ENCODE assay signal across 1 cellular context in genomic region chr2:74095629-74096028, GRCh38.
TF ChIP-seq lines count a peak whose summit lies in the region.

No MANE protein-coding gene starts in this region.

TF ChIP-seq in HepG2, 621 proteins besides CTCF, POLR2A, EP300 and RAD21:
- TF ChIP-seq ZNF256 (CRISPR knock-in tag; conservative IDR thresholded peaks at IDR 0.05): no peak
- no peak for TF ChIP-seq RBM22 (optimal IDR thresholded peaks at IDR 0.05; ENCODE audit: low read length)
- TF ChIP-seq, protein P1, sequence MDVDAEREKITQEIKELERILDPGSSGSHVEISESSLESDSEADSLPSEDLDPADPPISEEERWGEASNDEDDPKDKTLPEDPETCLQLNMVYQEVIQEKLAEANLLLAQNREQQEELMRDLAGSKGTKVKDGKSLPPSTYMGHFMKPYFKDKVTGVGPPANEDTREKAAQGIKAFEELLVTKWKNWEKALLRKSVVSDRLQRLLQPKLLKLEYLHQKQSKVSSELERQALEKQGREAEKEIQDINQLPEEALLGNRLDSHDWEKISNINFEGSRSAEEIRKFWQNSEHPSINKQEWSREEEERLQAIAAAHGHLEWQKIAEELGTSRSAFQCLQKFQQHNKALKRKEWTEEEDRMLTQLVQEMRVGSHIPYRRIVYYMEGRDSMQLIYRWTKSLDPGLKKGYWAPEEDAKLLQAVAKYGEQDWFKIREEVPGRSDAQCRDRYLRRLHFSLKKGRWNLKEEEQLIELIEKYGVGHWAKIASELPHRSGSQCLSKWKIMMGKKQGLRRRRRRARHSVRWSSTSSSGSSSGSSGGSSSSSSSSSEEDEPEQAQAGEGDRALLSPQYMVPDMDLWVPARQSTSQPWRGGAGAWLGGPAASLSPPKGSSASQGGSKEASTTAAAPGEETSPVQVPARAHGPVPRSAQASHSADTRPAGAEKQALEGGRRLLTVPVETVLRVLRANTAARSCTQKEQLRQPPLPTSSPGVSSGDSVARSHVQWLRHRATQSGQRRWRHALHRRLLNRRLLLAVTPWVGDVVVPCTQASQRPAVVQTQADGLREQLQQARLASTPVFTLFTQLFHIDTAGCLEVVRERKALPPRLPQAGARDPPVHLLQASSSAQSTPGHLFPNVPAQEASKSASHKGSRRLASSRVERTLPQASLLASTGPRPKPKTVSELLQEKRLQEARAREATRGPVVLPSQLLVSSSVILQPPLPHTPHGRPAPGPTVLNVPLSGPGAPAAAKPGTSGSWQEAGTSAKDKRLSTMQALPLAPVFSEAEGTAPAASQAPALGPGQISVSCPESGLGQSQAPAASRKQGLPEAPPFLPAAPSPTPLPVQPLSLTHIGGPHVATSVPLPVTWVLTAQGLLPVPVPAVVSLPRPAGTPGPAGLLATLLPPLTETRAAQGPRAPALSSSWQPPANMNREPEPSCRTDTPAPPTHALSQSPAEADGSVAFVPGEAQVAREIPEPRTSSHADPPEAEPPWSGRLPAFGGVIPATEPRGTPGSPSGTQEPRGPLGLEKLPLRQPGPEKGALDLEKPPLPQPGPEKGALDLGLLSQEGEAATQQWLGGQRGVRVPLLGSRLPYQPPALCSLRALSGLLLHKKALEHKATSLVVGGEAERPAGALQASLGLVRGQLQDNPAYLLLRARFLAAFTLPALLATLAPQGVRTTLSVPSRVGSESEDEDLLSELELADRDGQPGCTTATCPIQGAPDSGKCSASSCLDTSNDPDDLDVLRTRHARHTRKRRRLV (CRISPR knock-in tag; IDR thresholded peaks at IDR 0.05): no peak
- no peak for TF ChIP-seq ZNF275 (CRISPR knock-in tag; IDR thresholded peaks at IDR 0.05; ENCODE audit: borderline replicate concordance)
- TF ChIP-seq ZNF207 (IDR thresholded peaks at IDR 0.05; ENCODE audit: borderline replicate concordance): no peak
- TF ChIP-seq SPEN (CRISPR knock-in tag; IDR thresholded peaks at IDR 0.05; ENCODE audit: low read depth): no peak
- TF ChIP-seq ZNF281 (CRISPR knock-in tag; IDR thresholded peaks at IDR 0.05; ENCODE audit: borderline replicate concordance): no peak
- no peak for TF ChIP-seq HNF1A (IDR thresholded peaks at IDR 0.05; ENCODE audit: low read depth)
- no peak for TF ChIP-seq HNF1A (CRISPR knock-in tag; IDR thresholded peaks at IDR 0.05; ENCODE audit: borderline replicate concordance)
- no peak for TF ChIP-seq KLF13 (CRISPR knock-in tag; IDR thresholded peaks at IDR 0.05)
- no peak for TF ChIP-seq FOXK2 (IDR thresholded peaks at IDR 0.05)
- no peak for TF ChIP-seq PHF8 (CRISPR knock-in tag; IDR thresholded peaks at IDR 0.05)
- TF ChIP-seq ZNF142 (CRISPR knock-in tag; IDR thresholded peaks at IDR 0.05): no peak
- TF ChIP-seq NFYC (CRISPR knock-in tag; IDR thresholded peaks at IDR 0.05): no peak
- no peak for TF ChIP-seq CC2D1A (CRISPR knock-in tag; IDR thresholded peaks at IDR 0.05)
- TF ChIP-seq ZNF629 (CRISPR knock-in tag; conservative IDR thresholded peaks at IDR 0.05): no peak
- no peak for TF ChIP-seq SP1 (IDR thresholded peaks at IDR 0.05)
- no peak for TF ChIP-seq SP1 (CRISPR knock-in tag; IDR thresholded peaks at IDR 0.05)
